Comparison of ENCODE assay signal across 11 cellular contexts in genomic region chr4:53861856-53862610, GRCh38.
DNase-seq lines count a peak whose midpoint lies in the region; TF ChIP-seq lines count a peak whose summit lies in the region.
"Had no signal": no experiment of that assay in that cellular context is flagged by ENCODE, and none has a peak within 500 bp of the region (broad histone marks: within the 10 kb centered on the region; RNA-seq: fewer than 3 reads in every experiment).

No MANE protein-coding gene starts in this region.

- H3K4me2 ChIP-seq in neural progenitor cell = no peak overlapping the region

- H3K27me3 ChIP-seq in left ventricle myocardium inferior (ENCODE audit: low read depth) (no peaks in the 10 kb centered on the region), transverse colon (no peaks in the 10 kb centered on the region), neural progenitor cell (no peaks in the 10 kb centered on the region), H7 (ENCODE audit: control insufficient read depth, insufficient read depth, low read length) (no peaks in the 10 kb centered on the region)

- H3K36me3 ChIP-seq in left ventricle myocardium inferior (no peaks in the 10 kb centered on the region), transverse colon (no peaks in the 10 kb centered on the region), neural progenitor cell (no peaks in the 10 kb centered on the region), H7 (replicated peaks; ENCODE audit: control insufficient read depth, insufficient read depth, low read length) (no peaks in the 10 kb centered on the region)

- H3K9me3 Mint-ChIP-seq in neural progenitor cell = peaks cover 2% of the 10 kb centered on the region
- H3K9me3 Mint-ChIP-seq: activated CD4-positive, alpha-beta T cell treated with anti-CD3 and anti-CD28 coated beads, Interleukin-2, amount 10 ng/mL, durations not matched to agents 24 days and 14 days had no signal

- in situ Hi-C loops in transverse colon (cut with MboI; ENCODE audit: low pct_ligation_motif_present in 1 of 4, low pct_unique_long_range_greater_than_20kb in 1 of 4, low sequenced_read_pairs in 3 of 4) = no loop called here

- no peak overlapping the region for H3K4me3 Mint-ChIP-seq in neural progenitor cell
- H3K4me3 Mint-ChIP-seq: activated CD4-positive, alpha-beta T cell treated with anti-CD3 and anti-CD28 coated beads, Interleukin-2, amount 10 ng/mL, durations not matched to agents 24 days and 14 days had no signal

- H3K27me3 Mint-ChIP-seq in neural progenitor cell (ENCODE audit: insufficient read depth, low read depth) = peaks cover 2% of the 10 kb centered on the region

- H3F3A ChIP-seq in neural progenitor cell (ENCODE audit: low read depth) = no peaks in the 10 kb centered on the region

- H3K4me1 ChIP-seq in left ventricle myocardium inferior = peaks cover 51% of the 10 kb centered on the region
- no peaks in the 10 kb centered on the region for H3K4me1 ChIP-seq in transverse colon
- peaks cover 4% of the 10 kb centered on the region for H3K4me1 ChIP-seq in neural progenitor cell

- H3K4me3 ChIP-seq in left ventricle myocardium inferior (no peak overlapping the region), transverse colon (no peak overlapping the region), neural progenitor cell (no peak overlapping the region), H7 (ENCODE audit: insufficient read depth, low read depth, low read length) (no peak overlapping the region)

- H3K9me3 ChIP-seq in left ventricle myocardium inferior (replicated peaks) = peaks cover 11% of the 10 kb centered on the region
- H3K9me3 ChIP-seq in transverse colon = no peaks in the 10 kb centered on the region
- no peaks in the 10 kb centered on the region for H3K9me3 ChIP-seq in neural progenitor cell (ENCODE audit: low read depth)

- no peaks in the 10 kb centered on the region for H3K79me2 ChIP-seq in neural progenitor cell (ENCODE audit: low read depth)

- DNase-seq in NCI-H748 (lab: John Stamatoyannopoulos, UW; ENCODE audit: unreplicated experiment) (peak; percentile 1), NCI-H748 treated with DMSO at 0.1 percent for 48 hours (lab: John Stamatoyannopoulos, UW) (no peak), T1000 (lab: John Stamatoyannopoulos, UW) (peak; percentile 64), left ventricle myocardium inferior (no peak), transverse colon (no peak), neural progenitor cell (ENCODE audit: low spot score) (no peak), NCI-H128 (lab: John Stamatoyannopoulos, UW; ENCODE audit: unreplicated experiment) (no peak), H7 (no peak)
- DNase-seq: activated CD4-positive, alpha-beta T cell treated with anti-CD3 and anti-CD28 coated beads, Interleukin-2, amount 10 ng/mL, durations not matched to agents 24 days and 14 days; AML-193; posterior cingulate gyrus had no signal

- no peak overlapping the region for H3K9ac ChIP-seq in neural progenitor cell

- no peak for TF ChIP-seq POLR2A in transverse colon (IDR thresholded peaks at IDR 0.05)

- no peak overlapping the region for H3K27ac Mint-ChIP-seq in neural progenitor cell
- H3K27ac Mint-ChIP-seq: activated CD4-positive, alpha-beta T cell treated with anti-CD3 and anti-CD28 coated beads, Interleukin-2, amount 10 ng/mL, durations not matched to agents 24 days and 14 days had no signal

- intact Hi-C loops in left ventricle myocardium inferior (cut with micrococcal nuclease) = no loop called here
- intact Hi-C loops in transverse colon (cut with DNase I; ENCODE audit: low total_unique reads) = no loop called here

- H3K4me1 Mint-ChIP-seq in neural progenitor cell = peaks cover 12% of the 10 kb centered on the region
- H3K4me1 Mint-ChIP-seq: activated CD4-positive, alpha-beta T cell treated with anti-CD3 and anti-CD28 coated beads, Interleukin-2, amount 10 ng/mL, durations not matched to agents 24 days and 14 days had no signal

- H3K27ac ChIP-seq in left ventricle myocardium inferior (replicated peaks) (peak overlapping the region; percentile 75), transverse colon (peak overlapping the region; percentile 15 to 49 (median 34)), neural progenitor cell (no peak overlapping the region)

- H2AFZ ChIP-seq in neural progenitor cell (replicated peaks) = no peak overlapping the region

- TF ChIP-seq EP300 in transverse colon (IDR thresholded peaks at IDR 0.05; ENCODE audit: low read depth) = no peak

- no peak for TF ChIP-seq CTCF in left ventricle myocardium inferior (IDR thresholded peaks at IDR 0.05; ENCODE audit: borderline replicate concordance)
- no peak for TF ChIP-seq CTCF in transverse colon (IDR thresholded peaks at IDR 0.05)
- TF ChIP-seq CTCF in neural progenitor cell (IDR thresholded peaks at IDR 0.05) = no peak

- WGBS in transverse colon (ENCODE audit: low coverage in 1 of 2), 2 donors = 53 to 74% methylated on average over 3 to 4 of the region's 4 CpGs

- no peaks in the 10 kb centered on the region for H3K36me3 Mint-ChIP-seq in neural progenitor cell

- H4K20me1 ChIP-seq in neural progenitor cell (ENCODE audit: low read depth) = no peaks in the 10 kb centered on the region

Comparison
In these comparisons a context has a peak if more than half of its experiments do, and no peak if none do; other contexts are left out.
1. DNase-seq: peak in NCI-H748 (single experiment) and T1000 (single experiment); none in NCI-H748 treated with DMSO at 0.1 percent for 48 hours (single experiment), left ventricle myocardium inferior (single experiment), transverse colon (single experiment), neural progenitor cell (single experiment), NCI-H128 (single experiment) and H7 (single experiment).